In the genomic region with DNA sequence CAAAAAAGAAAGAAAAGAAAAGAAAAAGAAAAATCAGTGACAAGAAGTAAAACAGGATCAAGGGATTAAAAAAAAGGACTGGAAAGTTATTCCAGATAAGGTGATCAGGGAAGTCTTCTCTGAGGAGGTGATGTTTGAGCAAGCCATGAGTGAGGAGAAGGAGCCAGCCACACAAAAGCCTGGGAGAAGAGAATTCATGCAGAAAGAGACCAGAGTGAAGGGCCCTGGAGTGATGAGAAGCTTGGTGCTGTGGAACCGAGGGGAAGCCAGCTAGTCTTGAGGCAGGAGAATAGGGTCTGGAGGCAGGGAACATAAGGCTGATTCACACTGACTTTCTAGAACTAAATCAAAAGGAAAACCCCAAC, we compare ENCODE assay signal across 1 cellular context.
TF ChIP-seq lines count a peak whose summit lies in the region.

No MANE protein-coding gene starts in this region.

TF ChIP-seq in GM23338, 12 proteins besides CTCF, POLR2A, EP300 and RAD21 (continued from another document):
- TF ChIP-seq, protein P1, sequence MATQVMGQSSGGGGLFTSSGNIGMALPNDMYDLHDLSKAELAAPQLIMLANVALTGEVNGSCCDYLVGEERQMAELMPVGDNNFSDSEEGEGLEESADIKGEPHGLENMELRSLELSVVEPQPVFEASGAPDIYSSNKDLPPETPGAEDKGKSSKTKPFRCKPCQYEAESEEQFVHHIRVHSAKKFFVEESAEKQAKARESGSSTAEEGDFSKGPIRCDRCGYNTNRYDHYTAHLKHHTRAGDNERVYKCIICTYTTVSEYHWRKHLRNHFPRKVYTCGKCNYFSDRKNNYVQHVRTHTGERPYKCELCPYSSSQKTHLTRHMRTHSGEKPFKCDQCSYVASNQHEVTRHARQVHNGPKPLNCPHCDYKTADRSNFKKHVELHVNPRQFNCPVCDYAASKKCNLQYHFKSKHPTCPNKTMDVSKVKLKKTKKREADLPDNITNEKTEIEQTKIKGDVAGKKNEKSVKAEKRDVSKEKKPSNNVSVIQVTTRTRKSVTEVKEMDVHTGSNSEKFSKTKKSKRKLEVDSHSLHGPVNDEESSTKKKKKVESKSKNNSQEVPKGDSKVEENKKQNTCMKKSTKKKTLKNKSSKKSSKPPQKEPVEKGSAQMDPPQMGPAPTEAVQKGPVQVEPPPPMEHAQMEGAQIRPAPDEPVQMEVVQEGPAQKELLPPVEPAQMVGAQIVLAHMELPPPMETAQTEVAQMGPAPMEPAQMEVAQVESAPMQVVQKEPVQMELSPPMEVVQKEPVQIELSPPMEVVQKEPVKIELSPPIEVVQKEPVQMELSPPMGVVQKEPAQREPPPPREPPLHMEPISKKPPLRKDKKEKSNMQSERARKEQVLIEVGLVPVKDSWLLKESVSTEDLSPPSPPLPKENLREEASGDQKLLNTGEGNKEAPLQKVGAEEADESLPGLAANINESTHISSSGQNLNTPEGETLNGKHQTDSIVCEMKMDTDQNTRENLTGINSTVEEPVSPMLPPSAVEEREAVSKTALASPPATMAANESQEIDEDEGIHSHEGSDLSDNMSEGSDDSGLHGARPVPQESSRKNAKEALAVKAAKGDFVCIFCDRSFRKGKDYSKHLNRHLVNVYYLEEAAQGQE (IDR thresholded peaks at IDR 0.05; ENCODE audit: unreplicated experiment): no peak
- TF ChIP-seq EZH2phosphoT487 (IDR thresholded peaks at IDR 0.05; ENCODE audit: unreplicated experiment): no peak
- TF ChIP-seq CREB1 (CRISPR knock-in tag; IDR thresholded peaks at IDR 0.05; ENCODE audit: low read depth): no peak
- TF ChIP-seq, protein P2, sequence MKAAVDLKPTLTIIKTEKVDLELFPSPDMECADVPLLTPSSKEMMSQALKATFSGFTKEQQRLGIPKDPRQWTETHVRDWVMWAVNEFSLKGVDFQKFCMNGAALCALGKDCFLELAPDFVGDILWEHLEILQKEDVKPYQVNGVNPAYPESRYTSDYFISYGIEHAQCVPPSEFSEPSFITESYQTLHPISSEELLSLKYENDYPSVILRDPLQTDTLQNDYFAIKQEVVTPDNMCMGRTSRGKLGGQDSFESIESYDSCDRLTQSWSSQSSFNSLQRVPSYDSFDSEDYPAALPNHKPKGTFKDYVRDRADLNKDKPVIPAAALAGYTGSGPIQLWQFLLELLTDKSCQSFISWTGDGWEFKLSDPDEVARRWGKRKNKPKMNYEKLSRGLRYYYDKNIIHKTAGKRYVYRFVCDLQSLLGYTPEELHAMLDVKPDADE (IDR thresholded peaks at IDR 0.05): no peak
- TF ChIP-seq ZNF331 (CRISPR knock-in tag; IDR thresholded peaks at IDR 0.05; ENCODE audit: low read depth): no peak
- TF ChIP-seq NANOG (IDR thresholded peaks at IDR 0.05; ENCODE audit: borderline replicate concordance): no peak
- no peak for TF ChIP-seq EZH2 (IDR thresholded peaks at IDR 0.05; ENCODE audit: low read depth, unreplicated experiment)
- TF ChIP-seq POLR2AphosphoS5 (IDR thresholded peaks at IDR 0.05; ENCODE audit: low read depth): no peak
